ENCODE assay signal across 21 cellular contexts in the genomic region with DNA sequence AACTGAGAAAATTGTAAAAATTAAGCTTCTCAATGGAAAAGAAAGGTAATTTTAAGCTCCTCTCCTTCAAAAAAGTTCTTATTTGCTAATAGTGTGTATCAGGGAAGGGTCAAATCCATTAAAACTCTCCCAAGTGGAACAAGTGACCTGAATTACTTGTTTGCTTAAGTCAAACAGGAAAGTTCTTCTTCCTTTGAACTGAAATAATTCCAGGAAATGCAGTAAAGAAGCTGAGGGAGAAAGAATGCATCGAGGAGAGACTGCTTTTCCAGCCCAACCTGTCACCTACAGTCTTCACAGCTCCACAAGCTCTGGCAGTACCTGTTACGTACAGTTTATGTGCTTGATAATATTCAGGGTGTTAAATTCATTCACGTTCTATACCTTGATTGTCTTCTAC.
A peak's percentile ranks its signal among the peaks of the same experiment; 100 is the strongest.
DNase-seq lines count a peak whose midpoint lies in the region; ATAC-seq, FAIRE-seq and TF ChIP-seq lines count a peak whose summit lies in the region.
"Had no signal": no experiment of that assay in that cellular context is flagged by ENCODE, and none has a peak within 500 bp of the region (broad histone marks: within the 10 kb centered on the region; RNA-seq: fewer than 3 reads in every experiment).

No MANE protein-coding gene starts in this region.

- H3K27me3 Mint-ChIP-seq in activated CD4-positive, alpha-beta T cell treated with anti-CD3 and anti-CD28 coated beads, Interleukin-2, amount 10 ng/mL, durations not matched to agents 24 days and 14 days: no peaks in the 10 kb centered on the region
- H3K27me3 Mint-ChIP-seq in activated T-helper 17 cell treated with anti-CD3 and anti-CD28 coated beads, Interleukin-2, amount 50 U/mL, for 72 hours: no peaks in the 10 kb centered on the region
- H3K27me3 Mint-ChIP-seq: stimulated activated naive CD8-positive, alpha-beta T cell treated with anti-CD3 and anti-CD28 coated beads, Interleukin-15, Interleukin-2, amounts not matched to agents 100 ng/mL and 50 ng/mL, for 24 hours had no signal

- H3K4me3 ChIP-seq in HepG2 (replicated peaks in 1 of 3; ENCODE audit: insufficient read depth in 1 of 3, low read depth in 2 of 3, low read length in 3 of 3): no peak overlapping the region
- no peak overlapping the region for H3K4me3 ChIP-seq in upper lobe of left lung
- H3K4me3 ChIP-seq: BLaER1 treated with 17β-estradiol and CSF1 and Interleukin-3, amounts not matched to agents 10 nM and 100 nM; gastroesophageal sphincter had no signal

- H3K9me3 ChIP-seq in HepG2 (ENCODE audit: low read length) (no peaks in the 10 kb centered on the region), upper lobe of left lung (no peaks in the 10 kb centered on the region)
- H3K9me3 ChIP-seq: BLaER1 treated with 17β-estradiol and CSF1 and Interleukin-3, amounts not matched to agents 10 nM and 100 nM; gastroesophageal sphincter had no signal

- H3K36me3 ChIP-seq in HepG2 (replicated peaks in 1 of 2; ENCODE audit: control insufficient read depth in 1 of 2, insufficient read depth in 2 of 2, low read length in 2 of 2) (peaks cover 7 to 52% of the 10 kb centered on the region in 2 experiments), upper lobe of left lung (peaks cover 0 to 37% (median 6%) of the 10 kb centered on the region in 4 donors)

- no peak overlapping the region for H3K4me2 ChIP-seq in HepG2 (ENCODE audit: low read depth, low read length)

- TF ChIP-seq RAD21 in HepG2 (CRISPR knock-in tag; IDR thresholded peaks at IDR 0.05): no peak

- no TSS peak for BruUV-seq in HepG2 (replicated peaks; lab: Mats Ljungman, UMichigan)

- H3K4me1 ChIP-seq in HepG2 (ENCODE audit: insufficient read depth, low read length) (peaks cover 35% of the 10 kb centered on the region), upper lobe of left lung (peaks cover 35 to 55% (median 47%) of the 10 kb centered on the region in 4 donors)

- TF ChIP-seq CTCF in HepG2 (CRISPR knock-in tag; IDR thresholded peaks at IDR 0.05) (no peak), upper lobe of left lung (IDR thresholded peaks at IDR 0.05) (no peak)

- no peak overlapping the region for H3K9ac ChIP-seq in HepG2 (ENCODE audit: insufficient read depth, low read depth, low read length)
- H3K9ac ChIP-seq: parathyroid adenoma had no signal

- no peak overlapping the region for H2AFZ ChIP-seq in HepG2 (ENCODE audit: low read length)
- H2AFZ ChIP-seq: parathyroid adenoma had no signal

- FAIRE-seq in HepG2 (lab: Jason Lieb, UNC): peak; percentile 55
- FAIRE-seq: bronchial epithelial cell had no signal

- H3K36me3 Mint-ChIP-seq in activated CD4-positive, alpha-beta T cell treated with anti-CD3 and anti-CD28 coated beads, Interleukin-2, amount 10 ng/mL, durations not matched to agents 24 days and 14 days (ENCODE audit: low read depth): peaks cover 27% of the 10 kb centered on the region
- H3K36me3 Mint-ChIP-seq in activated T-helper 17 cell treated with anti-CD3 and anti-CD28 coated beads, Interleukin-2, amount 50 U/mL, for 72 hours (ENCODE audit: low read depth): peaks cover 64% of the 10 kb centered on the region

- peaks cover 18% of the 10 kb centered on the region for H4K20me1 ChIP-seq in HepG2 (ENCODE audit: insufficient read depth, low read length)

- H3K27ac Mint-ChIP-seq in activated CD4-positive, alpha-beta T cell treated with anti-CD3 and anti-CD28 coated beads, Interleukin-2, amount 10 ng/mL, durations not matched to agents 24 days and 14 days: peak overlapping the region; percentile 32
- H3K27ac Mint-ChIP-seq in activated T-helper 17 cell treated with anti-CD3 and anti-CD28 coated beads, Interleukin-2, amount 50 U/mL, for 72 hours: peak overlapping the region; percentile 61
- H3K27ac Mint-ChIP-seq: stimulated activated naive CD8-positive, alpha-beta T cell treated with anti-CD3 and anti-CD28 coated beads, Interleukin-15, Interleukin-2, amounts not matched to agents 100 ng/mL and 50 ng/mL, for 24 hours had no signal

- CTCF ChIA-PET in HepG2 (lab: Yijun Ruan, JAX; ENCODE audit: low intra/inter-chr PET ratio, low total read pairs): no interaction called here

- H3K27ac ChIP-seq in HepG2 (ENCODE audit: extremely low read length, insufficient read depth, low read length): peak overlapping the region; percentile 22
- H3K27ac ChIP-seq in upper lobe of left lung: peak overlapping the region in 3 of 4 donors; percentile 16 to 49 (median 32)
- H3K27ac ChIP-seq: BLaER1 treated with 17β-estradiol and CSF1 and Interleukin-3, amounts not matched to agents 10 nM and 100 nM; gastroesophageal sphincter; parathyroid adenoma had no signal

- POLR2A ChIA-PET in HepG2 (lab: Yijun Ruan, JAX): interaction anchor here (0.7 to 1.5 kb wide), 3 partner anchors 82 to 170 kb away, joined by 3 to 4 read pairs (median 4); no protein-coding TSS in a partner anchor

- no peak for TF ChIP-seq EP300 in HepG2 (IDR thresholded peaks at IDR 0.05; ENCODE audit: low read depth in 2 of 2, low read length in 2 of 2)
- TF ChIP-seq EP300 in HepG2 (CRISPR knock-in tag; IDR thresholded peaks at IDR 0.05; ENCODE audit: borderline replicate concordance): no peak
- no peak for TF ChIP-seq EP300 in upper lobe of left lung (IDR thresholded peaks at IDR 0.05)

- no peaks in the 10 kb centered on the region for H3K79me2 ChIP-seq in HepG2 (ENCODE audit: insufficient read depth, low read length)

- WGBS in HepG2 (ENCODE audit: low lambda C conversion rate): 59% methylated on average over 3 of the region's 3 CpGs
- 48 to 55% methylated on average over 3 of the region's 3 CpGs for WGBS in upper lobe of left lung, 2 donors

- intact Hi-C loops in activated CD4-positive, alpha-beta T cell treated with anti-CD3 and anti-CD28 coated beads, Interleukin-2, amount 10 ng/mL, durations not matched to agents 24 days and 14 days (cut with micrococcal nuclease): no loop called here
- intact Hi-C loops in HepG2 (cut with micrococcal nuclease; ENCODE audit: unreplicated experiment): no loop called here

- DNase-seq in activated CD4-positive, alpha-beta T cell treated with anti-CD3 and anti-CD28 coated beads, Interleukin-2, amount 10 ng/mL, durations not matched to agents 24 days and 14 days: no peak
- no peak for DNase-seq in activated CD4-positive, alpha-beta T cell treated with anti-CD3 and anti-CD28 coated beads for 1 hour
- DNase-seq in HepG2 (ENCODE audit: low spot score) (peak; percentile 66), upper lobe of left lung (no peak), NCI-H146 treated with DMSO at 0.1 percent for 48 hours (lab: John Stamatoyannopoulos, UW; ENCODE audit: unreplicated experiment) (no peak)
- DNase-seq: activated CD4-positive, alpha-beta T cell treated with anti-CD3 and anti-CD28 coated beads for 4 hours; activated gamma-delta T cell; DND-41; erythroblast; left ventricle myocardium superior; MV-4-11; NCI-H187 treated with DMSO at 0.1 percent for 48 hours; NCI-H345 had no signal

- no peaks in the 10 kb centered on the region for H3K27me3 ChIP-seq in HepG2 (ENCODE audit: control insufficient read depth in 1 of 2, insufficient read depth in 2 of 2, low read length in 2 of 2)
- H3K27me3 ChIP-seq in upper lobe of left lung: no peaks in the 10 kb centered on the region
- H3K27me3 ChIP-seq: BLaER1 treated with 17β-estradiol and CSF1 and Interleukin-3, amounts not matched to agents 10 nM and 100 nM; gastroesophageal sphincter had no signal

- in situ Hi-C loops in HepG2 (cut with HindIII; ENCODE audit: extremely low pct_ligation_motif_present, low pct_unique_long_range_greater_than_20kb): no loop called here

- H3K4me3 Mint-ChIP-seq in activated CD4-positive, alpha-beta T cell treated with anti-CD3 and anti-CD28 coated beads, Interleukin-2, amount 10 ng/mL, durations not matched to agents 24 days and 14 days: no peak overlapping the region
- H3K4me3 Mint-ChIP-seq in activated T-helper 17 cell treated with anti-CD3 and anti-CD28 coated beads, Interleukin-2, amount 50 U/mL, for 72 hours: no peak overlapping the region
- H3K4me3 Mint-ChIP-seq: stimulated activated naive CD8-positive, alpha-beta T cell treated with anti-CD3 and anti-CD28 coated beads, Interleukin-15, Interleukin-2, amounts not matched to agents 100 ng/mL and 50 ng/mL, for 24 hours had no signal

- H3K4me1 Mint-ChIP-seq in activated CD4-positive, alpha-beta T cell treated with anti-CD3 and anti-CD28 coated beads, Interleukin-2, amount 10 ng/mL, durations not matched to agents 24 days and 14 days: peaks cover 28% of the 10 kb centered on the region
- H3K4me1 Mint-ChIP-seq in activated T-helper 17 cell treated with anti-CD3 and anti-CD28 coated beads, Interleukin-2, amount 50 U/mL, for 72 hours: peaks cover 24% of the 10 kb centered on the region

- TF ChIP-seq POLR2A in HepG2 (IDR thresholded peaks at IDR 0.05; ENCODE audit: insufficient read depth in 1 of 2, low read depth in 2 of 2, low read length in 2 of 2): no peak
- TF ChIP-seq POLR2A in upper lobe of left lung (IDR thresholded peaks at IDR 0.05): no peak

- no peak for ATAC-seq in activated T-helper 17 cell treated with anti-CD3 and anti-CD28 coated beads, Interleukin-2, amount 50 U/mL, for 72 hours (replicated peaks)
- ATAC-seq in HepG2 (peak; percentile 35), upper lobe of left lung (ENCODE audit: low FRiP score in 2 of 2) (no peak), GM21390 (IDR thresholded peaks at IDR 0.05; ENCODE audit: unreplicated experiment) (no peak), GM18520 (IDR thresholded peaks at IDR 0.05; ENCODE audit: unreplicated experiment) (no peak)
- ATAC-seq: gastroesophageal sphincter, left ventricle myocardium superior had no signal

- no peaks in the 10 kb centered on the region for H3K9me3 Mint-ChIP-seq in activated CD4-positive, alpha-beta T cell treated with anti-CD3 and anti-CD28 coated beads, Interleukin-2, amount 10 ng/mL, durations not matched to agents 24 days and 14 days
- H3K9me3 Mint-ChIP-seq in activated T-helper 17 cell treated with anti-CD3 and anti-CD28 coated beads, Interleukin-2, amount 50 U/mL, for 72 hours: no peaks in the 10 kb centered on the region
- H3K9me3 Mint-ChIP-seq: stimulated activated naive CD8-positive, alpha-beta T cell treated with anti-CD3 and anti-CD28 coated beads, Interleukin-15, Interleukin-2, amounts not matched to agents 100 ng/mL and 50 ng/mL, for 24 hours had no signal

TF ChIP-seq in HepG2, 621 proteins besides CTCF, POLR2A, EP300 and RAD21 (continues in another document):
- TF ChIP-seq NR2F1 (CRISPR knock-in tag; IDR thresholded peaks at IDR 0.05): peak in 1 of 2 experiments; percentile 75; a peak in 2 of 4 replicates
- no peak for TF ChIP-seq SOX13 (IDR thresholded peaks at IDR 0.05)
- peak in 1 of 2 experiments; percentile 59; a peak in 1 of 4 replicates for TF ChIP-seq SOX13 (CRISPR knock-in tag; conservative IDR thresholded peaks at IDR 0.05 in 1 of 2, IDR thresholded peaks at IDR 0.05 in 1 of 2)
